Comparison of ENCODE assay signal across 27 cellular contexts in genomic region chr14:50845166-50845565, GRCh38. TPM values are rescaled to one million over a fixed set of nuclear protein-coding genes. Genes with fewer than 3 reads are reported as not detected.
DNase-seq lines count a peak whose midpoint lies in the region; ATAC-seq, FAIRE-seq and TF ChIP-seq lines count a peak whose summit lies in the region.
"Had no signal": no experiment of that assay in that cellular context is flagged by ENCODE, and none has a peak within 500 bp of the region (broad histone marks: within the 10 kb centered on the region; RNA-seq: fewer than 3 reads in every experiment).

No MANE protein-coding gene starts in this region.

- H3K27me3 Mint-ChIP-seq in HFFc6 (ENCODE audit: insufficient read depth) = no peaks in the 10 kb centered on the region

- H3K4me3 ChIP-seq in uterus = no peak overlapping the region

- peak overlapping the region; percentile 53; the same call in 1 of the 2 replicates for H3K27ac Mint-ChIP-seq in HFFc6
- H3K27ac Mint-ChIP-seq: CD14-positive monocyte; CD8-positive, alpha-beta memory T cell; T-helper 17 cell had no signal

- H3K36me3 Mint-ChIP-seq in HFFc6 (ENCODE audit: low read depth) = no peaks in the 10 kb centered on the region
- H3K36me3 Mint-ChIP-seq: CD8-positive, alpha-beta memory T cell had no signal

- no peak for TF ChIP-seq CTCF in HFFc6 (IDR thresholded peaks at IDR 0.05)
- no peak for TF ChIP-seq CTCF in uterus (IDR thresholded peaks at IDR 0.05)

- no peak for FAIRE-seq in RCC 7860 (lab: Jason Lieb, UNC)
- FAIRE-seq: GM18507 had no signal

- no peaks in the 10 kb centered on the region for H3K36me3 ChIP-seq in uterus
- H3K36me3 ChIP-seq: BE2C had no signal

- H3K4me1 ChIP-seq in uterus = no peaks in the 10 kb centered on the region
- H3K4me1 ChIP-seq: BE2C had no signal

- H3K4me1 Mint-ChIP-seq in HFFc6 (ENCODE audit: low read depth) = peaks cover 53% of the 10 kb centered on the region
- H3K4me1 Mint-ChIP-seq: CD14-positive monocyte; CD8-positive, alpha-beta memory T cell had no signal

- H3K9me3 Mint-ChIP-seq in HFFc6 = no peaks in the 10 kb centered on the region
- H3K9me3 Mint-ChIP-seq: CD8-positive, alpha-beta memory T cell had no signal

- intact Hi-C loops in uterus (cut with DNase I; ENCODE audit: low total_unique reads) = no loop called here

- no peaks in the 10 kb centered on the region for H3K27me3 ChIP-seq in uterus
- H3K27me3 ChIP-seq: BE2C had no signal

- no peak for ATAC-seq in HG02798 (IDR thresholded peaks at IDR 0.05; ENCODE audit: poor library complexity, unreplicated experiment)
- ATAC-seq in activated CD4-positive, CD25-positive, alpha-beta regulatory T cell treated with anti-CD3 and anti-CD28 coated beads, Interleukin-2, amount 50 U/mL, for 24 hours = no peak
- ATAC-seq: SK-N-SH treated with all-trans-retinoic acid at 6 μM for 48 hours, T-helper 17 cell had no signal

- no peak overlapping the region for H3K27ac ChIP-seq in uterus

- TF ChIP-seq POLR2A in uterus (IDR thresholded peaks at IDR 0.05) = no peak

- H3K4me3 Mint-ChIP-seq in HFFc6 = no peak overlapping the region
- H3K4me3 Mint-ChIP-seq: CD14-positive monocyte; CD8-positive, alpha-beta memory T cell; T-helper 17 cell had no signal

- no peak for DNase-seq in HFFc6
- DNase-seq in RCC 7860 (ENCODE audit: low spot score) = peak; percentile 21
- DNase-seq in kidney glomerular epithelial cell (lab: John Stamatoyannopoulos, UW) = peak; percentile 45
- DNase-seq in uterus = no peak
- no peak for DNase-seq in hippocampal formation (lab: John Stamatoyannopoulos, UW)
- DNase-seq: BE2C; Calu3; CD8-positive, alpha-beta memory T cell; DMS153; DND-41; Karpas-422; NCI-H1092 treated with DMSO at 0.1 percent for 48 hours; NCI-H1436; NCI-H187; NCI-H2081 treated with DMSO at 0.1 percent for 48 hours; NCI-H2171; NCI-H226; NCI-H510A; NCI-H69; T-helper 17 cell had no signal

- H3K9me3 ChIP-seq in uterus = no peaks in the 10 kb centered on the region
- H3K9me3 ChIP-seq: BE2C had no signal

RNA-seq across cellular contexts. Expression of gene NIN, which starts 14.2 kb away (rescaled TPM):
- total RNA-seq in HFFc6 (2021; fragmentation: NEBNext Ultra II Directional; extraction: Animal tissue kit (Norgen Biotek cat#: 25700)) = 10 to 100 TPM; 43.7 to 66.3 (median 57.4) TPM
- total RNA-seq in uterus = 10 to 100 TPM in 3 of 4 donors, 1 to 10 TPM in 1; 8.8 to 45.6 (median 34.2) TPM

RNA-seq across cellular contexts. Expression of gene ABHD12B, which starts 26.7 kb away (rescaled TPM):
- under 1 TPM in 1 of 6 experiments, not detected in 5; 0.34 TPM for total RNA-seq in HFFc6 (2021; fragmentation: NEBNext Ultra II Directional; extraction: Animal tissue kit (Norgen Biotek cat#: 25700))
- not detected for total RNA-seq in uterus
- total RNA-seq: Calu3; CD8-positive, alpha-beta memory T cell; H4; M059J; T-helper 17 cell had no signal

Comparison
In these comparisons a context has a peak if more than half of its experiments do, and no peak if none do; other contexts are left out.
1. DNase-seq: peak in RCC 7860 (single experiment) and kidney glomerular epithelial cell (single experiment); none in HFFc6 (single experiment), uterus (0 of 2) and hippocampal formation (0 of 2).